Comparison of ENCODE assay signal across 20 cellular contexts in the genomic region with DNA sequence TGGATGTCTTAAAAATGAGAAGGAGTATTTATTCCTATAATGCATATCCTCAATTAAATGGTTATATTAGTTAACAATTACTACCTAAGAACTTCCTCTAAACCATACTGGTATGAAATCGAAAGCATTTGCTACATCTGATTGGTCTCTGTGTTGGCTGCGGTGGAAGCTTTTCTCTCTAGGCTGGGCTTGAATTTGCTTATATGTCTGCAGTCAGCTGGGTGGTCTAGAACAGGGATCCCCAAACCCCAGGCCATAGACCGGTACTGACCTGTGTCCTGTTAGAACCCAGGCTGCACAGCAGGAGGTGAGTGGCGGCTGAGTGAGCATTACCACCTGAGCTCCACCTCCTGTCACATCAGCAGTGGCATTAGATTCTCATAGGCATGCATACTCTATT.
"Had no signal": no experiment of that assay in that cellular context is flagged by ENCODE, and none has a peak within 500 bp of the region (broad histone marks: within the 10 kb centered on the region; RNA-seq: fewer than 3 reads in every experiment).

No MANE protein-coding gene starts in this region.

- H3K27ac Mint-ChIP-seq: dendritic cell treated with granulocyte-macrophage colony-stimulating factor and Interleukin-4, amounts not matched to agents 40 ng/mL and 50 ng/mL, for 4 days; endodermal cell; natural killer cell; stimulated activated naive B cell treated with anti-CD40 and anti-IgM and Interleukin-4, amounts not matched to agents 10 μg/mL and 1 μg/mL and 100 μg/mL, for 72 hours; stimulated activated naive CD8-positive, alpha-beta T cell treated with anti-CD3 and anti-CD28 coated beads, Interleukin-15, Interleukin-2, amounts not matched to agents 100 ng/mL and 50 ng/mL, for 24 hours had no signal

- H3K4me3 Mint-ChIP-seq: dendritic cell treated with granulocyte-macrophage colony-stimulating factor and Interleukin-4, amounts not matched to agents 40 ng/mL and 50 ng/mL, for 4 days; endodermal cell; natural killer cell; stimulated activated naive B cell treated with anti-CD40 and anti-IgM and Interleukin-4, amounts not matched to agents 10 μg/mL and 1 μg/mL and 100 μg/mL, for 72 hours; stimulated activated naive CD8-positive, alpha-beta T cell treated with anti-CD3 and anti-CD28 coated beads, Interleukin-15, Interleukin-2, amounts not matched to agents 100 ng/mL and 50 ng/mL, for 24 hours had no signal

- H3K36me3 ChIP-seq: gastroesophageal sphincter, left lung, sigmoid colon, transverse colon, vagina had no signal

- H3K4me1 ChIP-seq: left lung had no signal

- H3K27ac ChIP-seq: epithelial cell of prostate, foreskin keratinocyte, gastroesophageal sphincter, heart right ventricle, left lung, psoas muscle, skin epidermis, spleen, transverse colon, vagina had no signal

- H3K27me3 Mint-ChIP-seq: dendritic cell treated with granulocyte-macrophage colony-stimulating factor and Interleukin-4, amounts not matched to agents 40 ng/mL and 50 ng/mL, for 4 days; stimulated activated naive B cell treated with anti-CD40 and anti-IgM and Interleukin-4, amounts not matched to agents 10 μg/mL and 1 μg/mL and 100 μg/mL, for 72 hours; stimulated activated naive CD8-positive, alpha-beta T cell treated with anti-CD3 and anti-CD28 coated beads, Interleukin-15, Interleukin-2, amounts not matched to agents 100 ng/mL and 50 ng/mL, for 24 hours had no signal

- H3K9me3 ChIP-seq: gastroesophageal sphincter, heart right ventricle, left lung, psoas muscle, sigmoid colon, spleen, transverse colon, vagina had no signal

- H3K9me3 Mint-ChIP-seq: dendritic cell treated with granulocyte-macrophage colony-stimulating factor and Interleukin-4, amounts not matched to agents 40 ng/mL and 50 ng/mL, for 4 days; endodermal cell; natural killer cell; stimulated activated naive CD8-positive, alpha-beta T cell treated with anti-CD3 and anti-CD28 coated beads, Interleukin-15, Interleukin-2, amounts not matched to agents 100 ng/mL and 50 ng/mL, for 24 hours had no signal

- H3K36me3 Mint-ChIP-seq: natural killer cell had no signal

- ATAC-seq: gastroesophageal sphincter; heart right ventricle; left cardiac atrium; left lung; natural killer cell; right cardiac atrium; stimulated activated naive B cell treated with anti-CD40 and anti-IgM and Interleukin-4, amounts not matched to agents 10 μg/mL and 1 μg/mL and 100 μg/mL, for 72 hours had no signal

- H3K4me3 ChIP-seq: gastroesophageal sphincter, heart right ventricle, left lung, psoas muscle, sigmoid colon, skin epidermis, spleen, transverse colon, vagina had no signal

- DNase-seq: effector CD8-positive, alpha-beta T cell; endodermal cell; heart right ventricle; hippocampal formation; left cardiac atrium; left lung; natural killer cell; psoas muscle; right cardiac atrium; sigmoid colon; spleen; stimulated activated naive B cell treated with anti-CD40 and anti-IgM and Interleukin-4, amounts not matched to agents 10 μg/mL and 1 μg/mL and 100 μg/mL, for 72 hours; transverse colon had no signal

- H3K27me3 ChIP-seq: foreskin keratinocyte, gastroesophageal sphincter, heart right ventricle, left lung, sigmoid colon, spleen, transverse colon, vagina had no signal
